15 cellular contexts compared by ENCODE assay signal in genomic region chr7:34949356-34949755, GRCh38.
"Had no signal": no experiment of that assay in that cellular context is flagged by ENCODE, and none has a peak within 500 bp of the region (broad histone marks: within the 10 kb centered on the region; RNA-seq: fewer than 3 reads in every experiment).

No MANE protein-coding gene starts in this region.

- H3K9me3 ChIP-seq: adrenal gland, prostate gland, right lobe of liver had no signal

- H3K4me1 ChIP-seq: adrenal gland, prostate gland, right lobe of liver had no signal

- H3K36me3 ChIP-seq: adrenal gland, brain microvascular endothelial cell, prostate gland had no signal

- DNase-seq: activated naive CD4-positive, alpha-beta T cell treated with anti-CD3 and anti-CD28 coated beads, Interleukin-2, amount 10 ng/mL, durations not matched to agents 7 days and 5 days; adrenal gland; brain microvascular endothelial cell; foreskin melanocyte; head of caudate nucleus; islet precursor cell; mammary epithelial cell; natural killer cell; right lobe of liver; stimulated activated CD4-positive, alpha-beta T cell treated with anti-CD3 and anti-CD28 coated beads, Interleukin-4, amount 100 ng/mL, for 1 hour; stimulated activated CD8-positive, alpha-beta memory T cell treated with anti-CD3 and anti-CD28 coated beads, Interleukin-4, amount 100 ng/mL, for 48 hours; stimulated activated naive CD8-positive, alpha-beta T cell treated with anti-CD3 and anti-CD28 coated beads, Interleukin-15, Interleukin-2, amounts not matched to agents 100 U/mL and 50 U/mL, for 24 hours had no signal

- H3K27ac ChIP-seq: adrenal gland, brain microvascular endothelial cell, prostate gland, right lobe of liver had no signal

- H3K27me3 ChIP-seq: adrenal gland, brain microvascular endothelial cell, right lobe of liver had no signal

- ATAC-seq: left lobe of liver; natural killer cell; right lobe of liver; stimulated activated naive CD8-positive, alpha-beta T cell treated with anti-CD3 and anti-CD28 coated beads, Interleukin-15, Interleukin-2, amounts not matched to agents 100 U/mL and 50 U/mL, for 24 hours; WTC11 had no signal

- H3K4me3 ChIP-seq: adrenal gland, prostate gland, right lobe of liver had no signal
